21 cellular contexts compared by ENCODE assay signal in the genomic region with DNA sequence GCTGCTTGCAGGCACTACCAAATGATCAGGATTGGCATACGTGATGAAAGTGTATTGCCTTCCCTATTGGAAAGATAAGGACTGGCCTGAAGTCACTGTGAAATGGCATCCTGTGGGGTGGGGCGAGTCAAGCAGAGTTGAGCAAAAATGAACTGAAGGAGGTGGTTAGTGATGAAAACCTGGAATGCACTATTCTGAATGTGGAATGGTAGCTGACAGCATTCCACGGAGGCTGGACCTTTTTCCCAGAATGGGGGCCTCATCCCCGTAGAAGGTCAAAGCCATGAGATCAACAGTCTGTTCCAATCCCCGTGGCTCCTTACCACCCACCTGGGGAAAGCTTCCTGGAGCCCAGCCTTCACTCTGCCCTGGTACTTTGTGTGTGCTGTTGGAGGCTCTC. TPM values are rescaled to one million over a fixed set of nuclear protein-coding genes. Genes with fewer than 3 reads are reported as not detected.
DNase-seq lines count a peak whose midpoint lies in the region; ATAC-seq, FAIRE-seq and TF ChIP-seq lines count a peak whose summit lies in the region.
"Had no signal": no experiment of that assay in that cellular context is flagged by ENCODE, and none has a peak within 500 bp of the region (broad histone marks: within the 10 kb centered on the region; RNA-seq: fewer than 3 reads in every experiment).

No MANE protein-coding gene starts in this region.

- POLR2A ChIA-PET in RWPE1 (lab: Yijun Ruan, JAX; ENCODE audit: low non-redundant PET): no interaction called here

- DNase-seq in cardiac muscle cell (ENCODE audit: low read depth in 1 of 2, low spot score in 1 of 2): peak; percentile 6 to 13
- no peak for DNase-seq in Right ventricle myocardium inferior (ENCODE audit: missing footprints)
- DNase-seq in RWPE1 (ENCODE audit: low spot score): no peak
- no peak for DNase-seq in bronchial epithelial cell (ENCODE audit: low read depth)
- no peak for DNase-seq in activated T-cell treated with anti-CD3 and anti-CD28 coated beads, Interleukin-2, amount 50 U/mL, for 1 hour
- DNase-seq in stimulated activated CD4-positive, alpha-beta T cell treated with anti-CD3 and anti-CD28 coated beads, Interleukin-2, amount 100 ng/mL, for 24 hours: no peak
- DNase-seq in NAMALWA (ENCODE audit: low spot score): no peak
- DNase-seq: GDM1, GOT3, HCEC 1CT, MV-4-11, NCI-H1694, NCI-H2081, NCI-H510A, Peyer's patch, Right ventricle myocardium superior, SW 1271 had no signal

- TF ChIP-seq CTCF in cardiac muscle cell (IDR thresholded peaks at IDR 0.05; ENCODE audit: low read depth, low read length): no peak
- TF ChIP-seq CTCF in RWPE1 (conservative IDR thresholded peaks at IDR 0.05; ENCODE audit: low read depth): no peak
- no peak for TF ChIP-seq CTCF in bronchial epithelial cell (IDR thresholded peaks at IDR 0.05; ENCODE audit: insufficient read depth, low read length, severe bottlenecking)

- no peak for ATAC-seq in Right ventricle myocardium inferior

- H3K27me3 ChIP-seq in cardiac muscle cell (no peaks in the 10 kb centered on the region), bronchial epithelial cell (ENCODE audit: control insufficient read depth, insufficient read depth, low read length) (no peaks in the 10 kb centered on the region)
- H3K27me3 ChIP-seq: Peyer's patch had no signal

- FAIRE-seq in bronchial epithelial cell (lab: Jason Lieb, UNC): peak; percentile 40

- intact Hi-C loops in Right ventricle myocardium inferior (cut with DNase I): no loop called here

- H3K36me3 ChIP-seq in cardiac muscle cell (no peaks in the 10 kb centered on the region), bronchial epithelial cell (ENCODE audit: control insufficient read depth, insufficient read depth, low read length) (peaks cover 8% of the 10 kb centered on the region)

- CTCF ChIA-PET in RWPE1 (lab: Yijun Ruan, JAX): interaction anchor here (0.6 to 0.7 kb wide), 2 partner anchors 16 to 347 kb away, joined by 3 to 4 read pairs; no protein-coding TSS in a partner anchor

- H3K9me3 ChIP-seq in cardiac muscle cell (ENCODE audit: low read depth): no peaks in the 10 kb centered on the region
- H3K9me3 ChIP-seq: Peyer's patch had no signal

- H3K27ac ChIP-seq in cardiac muscle cell: no peak overlapping the region
- peak overlapping the region; percentile 31 for H3K27ac ChIP-seq in RWPE1
- H3K27ac ChIP-seq: Peyer's patch, SK-N-MC had no signal

- H3K4me1 ChIP-seq in cardiac muscle cell (ENCODE audit: low read depth): peaks cover 8% of the 10 kb centered on the region
- H3K4me1 ChIP-seq: Peyer's patch had no signal

- H3K4me3 ChIP-seq in cardiac muscle cell: no peak overlapping the region
- no peak overlapping the region for H3K4me3 ChIP-seq in bronchial epithelial cell (ENCODE audit: low read depth, low read length)
- H3K4me3 ChIP-seq: Peyer's patch, SK-N-MC had no signal

RNA-seq across cellular contexts. Expression of gene ASS1, which starts 37.7 kb away (rescaled TPM):
- total RNA-seq in cardiac muscle cell (83.8 and 89.8 TPM in 2 replicates), Right ventricle myocardium inferior (84.8 TPM), bronchial epithelial cell (396 and 415 TPM in 2 replicates)
- 59.3 and 67.5 TPM in 2 replicates for polyA plus RNA-seq in cardiac muscle cell
- total RNA-seq: A172 had no signal
- polyA plus RNA-seq: CD14-positive monocyte, IgD-negative memory B cell had no signal

Comparison
In these comparisons a context has a peak if more than half of its experiments do, and no peak if none do; other contexts are left out.
1. DNase-seq: peak in cardiac muscle cell (2 of 2); none in Right ventricle myocardium inferior (single experiment), RWPE1 (single experiment), bronchial epithelial cell (single experiment), activated T-cell treated with anti-CD3 and anti-CD28 coated beads, Interleukin-2, amount 50 U/mL, for 1 hour (single experiment), stimulated activated CD4-positive, alpha-beta T cell treated with anti-CD3 and anti-CD28 coated beads, Interleukin-2, amount 100 ng/mL, for 24 hours (0 of 2) and NAMALWA (single experiment).